In genomic region chr6:71190809-71191208, GRCh38 we compare ENCODE assay signal across 9 cellular contexts.
A peak's percentile ranks its signal among the peaks of the same experiment; 100 is the strongest.
DNase-seq lines count a peak whose midpoint lies in the region; ATAC-seq and TF ChIP-seq lines count a peak whose summit lies in the region.
"Had no signal": no experiment of that assay in that cellular context is flagged by ENCODE, and none has a peak within 500 bp of the region (broad histone marks: within the 10 kb centered on the region; RNA-seq: fewer than 3 reads in every experiment).

No MANE protein-coding gene starts in this region.

- ATAC-seq in HG02610 (IDR thresholded peaks at IDR 0.05; ENCODE audit: unreplicated experiment): no peak

- CTCF ChIA-PET in AG04450 (lab: Charles Lee): interaction anchor here (0.5 to 5.5 kb wide), 54 partner anchors 8 to 961 kb away, joined by 3 to 77 read pairs (median 5); partner anchors contain the start of gene OGFRL1

- H3K9me3 ChIP-seq in AG04450 (ENCODE audit: control insufficient read depth, insufficient read depth, low read length): no peaks in the 10 kb centered on the region
- H3K9me3 ChIP-seq: SJCRH30 had no signal

- POLR2A ChIA-PET in AG04450 (lab: Yijun Ruan, JAX): no interaction called here

- H3K9me3 Mint-ChIP-seq in glutamatergic neuron (ENCODE audit: unreplicated experiment): no peaks in the 10 kb centered on the region

- H3K27ac Mint-ChIP-seq in glutamatergic neuron (ENCODE audit: unreplicated experiment): no peak overlapping the region

- no peaks in the 10 kb centered on the region for H3K27me3 ChIP-seq in AG04450 (ENCODE audit: control insufficient read depth, insufficient read depth, low read length)
- H3K27me3 ChIP-seq: SJCRH30 had no signal

- no peaks in the 10 kb centered on the region for H3K36me3 Mint-ChIP-seq in glutamatergic neuron (ENCODE audit: unreplicated experiment)

- H3K4me1 Mint-ChIP-seq in glutamatergic neuron (ENCODE audit: low read depth, unreplicated experiment): no peaks in the 10 kb centered on the region

- TF ChIP-seq CTCF in AG04450 (IDR thresholded peaks at IDR 0.05; ENCODE audit: low read depth, low read length): peak; percentile 34; the same call in 1 of the 2 replicates
- TF ChIP-seq CTCF in glutamatergic neuron (IDR thresholded peaks at IDR 0.05; ENCODE audit: partially characterized antibody, unreplicated experiment): peak; percentile 11

- H3K27me3 Mint-ChIP-seq in glutamatergic neuron (ENCODE audit: unreplicated experiment): no peaks in the 10 kb centered on the region

- H3K4me3 Mint-ChIP-seq in glutamatergic neuron (ENCODE audit: unreplicated experiment): no peak overlapping the region

- no peak overlapping the region for H3K27ac ChIP-seq in AG04450 (ENCODE audit: low read depth, low read length)
- H3K27ac ChIP-seq: SJCRH30 had no signal

- H3K4me3 ChIP-seq in AG04450 (ENCODE audit: low read depth, low read length): no peak overlapping the region
- H3K4me3 ChIP-seq: SJCRH30 had no signal

- DNase-seq in AG04450 (ENCODE audit: low read depth, low spot score) (no peak), HT-29 (ENCODE audit: low spot score) (peak; percentile 15), SKM-1 (lab: John Stamatoyannopoulos, UW; ENCODE audit: unreplicated experiment) (peak; percentile 37), glutamatergic neuron (no peak)
- no peak for DNase-seq in stimulated activated CD4-positive, alpha-beta T cell treated with anti-CD3 and anti-CD28 coated beads, Interleukin-2, amount 100 ng/mL, for 48 hours
- DNase-seq in stimulated activated CD8-positive, alpha-beta memory T cell treated with anti-CD3 and anti-CD28 coated beads, Interleukin-4, amount 100 ng/mL, for 48 hours: no peak
- no peak for DNase-seq in activated CD4-positive, alpha-beta T cell treated with anti-CD3 and anti-CD28 coated beads, Interleukin-2, amount 50 U/mL, for 48 hours

Comparison
In these comparisons a context has a peak if more than half of its experiments do, and no peak if none do; other contexts are left out.
1. DNase-seq: peak in HT-29 (single experiment) and SKM-1 (single experiment); none in AG04450 (single experiment), glutamatergic neuron (single experiment), stimulated activated CD4-positive, alpha-beta T cell treated with anti-CD3 and anti-CD28 coated beads, Interleukin-2, amount 100 ng/mL, for 48 hours (0 of 2), stimulated activated CD8-positive, alpha-beta memory T cell treated with anti-CD3 and anti-CD28 coated beads, Interleukin-4, amount 100 ng/mL, for 48 hours (single experiment) and activated CD4-positive, alpha-beta T cell treated with anti-CD3 and anti-CD28 coated beads, Interleukin-2, amount 50 U/mL, for 48 hours (0 of 2).